10 cellular contexts compared by ENCODE assay signal in the genomic region with DNA sequence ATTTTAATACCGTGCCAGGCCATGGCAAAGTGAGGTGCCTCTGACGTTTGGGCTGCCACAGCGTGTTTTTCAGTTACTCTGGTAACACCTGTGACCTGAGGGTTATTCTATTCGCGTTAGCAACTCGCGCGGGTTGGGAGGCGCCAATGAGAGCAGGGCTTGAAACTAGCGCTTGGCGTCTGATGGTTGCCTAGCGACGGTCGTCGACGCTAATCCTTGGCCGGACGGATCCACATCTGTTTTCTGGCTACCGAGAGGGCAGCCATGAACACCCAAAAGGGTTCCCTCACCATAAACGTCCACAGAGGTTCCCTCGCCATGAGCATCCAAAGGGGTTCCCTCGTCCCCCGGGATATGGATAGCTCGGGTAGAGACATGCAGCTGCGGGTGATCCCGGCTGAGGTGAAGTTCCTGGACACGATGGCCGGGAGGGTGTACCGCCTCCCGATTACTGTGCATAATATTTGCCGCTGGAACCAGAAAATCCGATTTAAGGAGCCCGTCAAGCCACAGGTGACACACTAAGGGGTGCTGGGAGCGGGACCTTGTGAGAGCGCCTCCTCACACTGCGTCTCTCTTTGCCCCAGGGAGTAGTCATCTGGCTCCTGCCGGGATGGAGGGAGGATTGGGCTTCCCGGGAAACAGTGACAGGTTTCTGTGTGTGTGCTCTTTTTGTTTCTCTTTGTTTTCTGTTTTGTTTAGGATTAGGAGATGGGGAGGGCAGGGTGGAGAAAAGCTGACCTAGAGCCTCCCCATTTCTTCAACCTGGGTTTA. TPM values are rescaled to one million over a fixed set of nuclear protein-coding genes. Genes with fewer than 3 reads are reported as not detected.
DNase-seq lines count a peak whose midpoint lies in the region; ATAC-seq and TF ChIP-seq lines count a peak whose summit lies in the region.
"Had no signal": no experiment of that assay in that cellular context is flagged by ENCODE, and none has a peak within 500 bp of the region (broad histone marks: within the 10 kb centered on the region; RNA-seq: fewer than 3 reads in every experiment).

A gene with protein sequence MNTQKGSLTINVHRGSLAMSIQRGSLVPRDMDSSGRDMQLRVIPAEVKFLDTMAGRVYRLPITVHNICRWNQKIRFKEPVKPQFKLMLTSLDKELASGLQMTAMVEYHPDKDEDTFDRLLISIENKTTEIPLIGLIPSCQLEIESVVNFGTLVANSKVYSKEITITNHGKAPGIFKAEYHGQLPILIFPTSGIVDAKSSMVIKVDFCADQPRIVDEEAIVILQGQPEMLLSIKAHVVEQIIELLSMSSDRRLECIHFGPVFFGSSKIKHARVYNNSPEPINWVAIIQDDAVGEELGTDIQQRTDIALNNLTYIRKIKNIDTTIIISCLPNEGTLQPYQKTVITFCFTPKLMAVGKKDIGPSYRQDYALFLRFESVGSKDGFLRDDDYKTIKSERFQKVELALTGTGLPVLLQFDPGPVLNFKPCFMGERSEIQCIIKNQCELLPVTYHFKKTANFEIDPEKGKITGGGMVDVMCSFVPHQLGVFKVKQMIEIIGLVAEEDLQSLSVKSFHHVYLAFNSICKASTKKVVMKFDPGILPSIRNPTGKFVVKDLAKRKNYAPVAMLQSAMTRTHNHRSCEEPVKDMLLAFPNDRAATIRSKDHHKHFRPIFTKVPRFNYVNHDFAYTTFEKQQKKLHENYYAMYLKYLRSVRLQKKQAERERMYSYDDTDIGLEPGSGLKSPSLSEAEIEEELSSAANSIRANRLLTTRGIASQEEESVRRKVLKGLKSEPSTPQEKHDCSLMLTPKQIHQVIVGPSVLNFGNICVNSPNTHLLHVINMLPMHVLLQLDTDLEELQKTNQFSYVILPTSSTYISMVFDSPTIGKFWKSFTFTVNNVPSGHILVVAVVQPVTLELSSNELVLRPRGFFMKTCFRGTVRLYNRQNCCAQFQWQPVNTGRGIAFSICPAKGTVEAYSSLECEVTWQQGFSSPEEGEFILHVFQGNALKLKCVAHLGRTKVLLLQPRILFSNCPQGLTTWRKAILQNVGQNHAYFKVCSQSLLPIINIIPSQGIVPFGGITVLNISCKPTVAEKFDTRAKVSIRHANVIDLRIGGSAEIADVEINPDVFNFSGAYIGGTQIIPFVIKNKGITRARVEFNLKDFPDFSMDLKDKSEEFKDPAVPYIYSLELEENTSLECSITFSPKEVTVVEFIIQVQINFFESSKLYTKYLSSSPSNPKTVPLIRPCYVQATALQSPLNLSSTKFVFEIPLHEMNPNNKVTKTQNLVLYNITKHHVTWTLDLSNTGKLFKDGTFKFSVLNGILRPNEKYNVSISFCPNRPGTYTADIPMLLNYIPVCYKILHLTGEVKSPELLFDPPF (N-terminal part only) (plus strand): TSS at position 199 of the 774 bp plus-strand sequence. CDS start 66 bp downstream, at position 265.

- H3K4me1 Mint-ChIP-seq in GM23338 = no peaks in the 10 kb centered on the region

- H3K36me3 ChIP-seq in GM23338 (ENCODE audit: insufficient read depth) (no peaks in the 10 kb centered on the region), esophagus squamous epithelium (no peaks in the 10 kb centered on the region)

- DNase-seq in GM23338 (ENCODE audit: low spot score) (peak; percentile 78), NCI-H82 (lab: John Stamatoyannopoulos, UW) (peak; percentile 89), left ventricle myocardium superior (peak; percentile 21), posterior cingulate gyrus (peak in 8 of 10 donors; percentile 8 to 81 (median 31)), esophagus squamous epithelium (lab: John Stamatoyannopoulos, UW) (no peak)
- no peak for DNase-seq in stimulated activated CD8-positive, alpha-beta memory T cell treated with anti-CD3 and anti-CD28 coated beads, Interleukin-4, amount 100 ng/mL, for 48 hours
- DNase-seq: activated CD4-positive, alpha-beta T cell treated with anti-CD3 and anti-CD28 coated beads for 4 hours; foreskin fibroblast had no signal

- peak within 1 kb of the TSS; percentile 93 for H2AFZ ChIP-seq in GM23338

- no peaks in the 10 kb centered on the region for H3K4me1 ChIP-seq in GM23338 (ENCODE audit: insufficient read depth)
- peaks cover 0 to 7% (median 0%) of the 10 kb centered on the region in 3 donors for H3K4me1 ChIP-seq in esophagus squamous epithelium

- TF ChIP-seq CTCF in GM23338 (conservative IDR thresholded peaks at IDR 0.05; ENCODE audit: low read depth in 2 of 2) = no peak
- TF ChIP-seq CTCF in esophagus squamous epithelium (IDR thresholded peaks at IDR 0.05) = no peak

- peak within 1 kb of the TSS; percentile 79 for H3K4me2 ChIP-seq in GM23338

- ATAC-seq in GM23338 (peak; percentile 94), left ventricle myocardium superior (no peak), GM18861 (IDR thresholded peaks at IDR 0.05; ENCODE audit: unreplicated experiment) (no peak), HG03045 (IDR thresholded peaks at IDR 0.05; ENCODE audit: unreplicated experiment) (no peak)

- H3K27ac ChIP-seq in GM23338 (ENCODE audit: low read depth) (no peak within 1 kb of the TSS), esophagus squamous epithelium (no peak within 1 kb of the TSS)

- H3K9me3 ChIP-seq in esophagus squamous epithelium = no peaks in the 10 kb centered on the region

- no peaks in the 10 kb centered on the region for H3K27me3 Mint-ChIP-seq in GM23338 (ENCODE audit: insufficient read depth, low read depth, poor library complexity)

- H3K9me2 ChIP-seq in GM23338 (ENCODE audit: insufficient read depth) = no peaks in the 10 kb centered on the region

- peak within 1 kb of the TSS; percentile 71 for H3K4me3 Mint-ChIP-seq in GM23338

- H3F3A ChIP-seq in GM23338 (replicated peaks; ENCODE audit: low read depth) = peaks cover 7% of the 10 kb centered on the region; the same call in 1 of the 2 replicates

- 9 to 26% methylated on average over 4 to 14 of the region's 38 CpGs for whole genome bisulfite sequencing in esophagus squamous epithelium, 2 donors

- no peaks in the 10 kb centered on the region for H3K79me2 ChIP-seq in GM23338 (replicated peaks; ENCODE audit: insufficient read depth)

- H3K4me3 ChIP-seq in GM23338 (peak within 1 kb of the TSS; percentile 63), esophagus squamous epithelium (peak within 1 kb of the TSS in 2 of 4 donors; percentile 18 to 53)

- no peaks in the 10 kb centered on the region for H4K20me1 ChIP-seq in GM23338 (replicated peaks; ENCODE audit: insufficient read depth)

- no peak for TF ChIP-seq POLR2A in esophagus squamous epithelium (IDR thresholded peaks at IDR 0.05)

- intact Hi-C loops in left ventricle myocardium superior (cut with micrococcal nuclease) = no loop called here
- intact Hi-C loops in posterior cingulate gyrus (cut with DNase I) = no loop called here
- intact Hi-C loops in esophagus squamous epithelium (cut with DNase I) = no loop called here

- no peaks in the 10 kb centered on the region for H3K36me3 Mint-ChIP-seq in GM23338 (ENCODE audit: low read depth)

- H3K27ac Mint-ChIP-seq in GM23338 = no peak within 1 kb of the TSS

- H3K9me3 Mint-ChIP-seq in GM23338 = no peaks in the 10 kb centered on the region

- H3K27me3 ChIP-seq in GM23338 (ENCODE audit: insufficient read depth) = no peaks in the 10 kb centered on the region
- H3K27me3 ChIP-seq in esophagus squamous epithelium = no peaks in the 10 kb centered on the region

RNA-seq across cellular contexts. Expression of the gene that starts here (rescaled TPM):
- total RNA-seq in GM23338 (2014; rRNA removed; shearing (Covaris generic)) = 0.47 TPM in 1 of 2 replicates, not detected in the other
- not detected in 2 replicates for polyA plus RNA-seq in GM23338 (2016; fragmentation: Nextera tagmentation; extraction: Ambion mirVana)
- total RNA-seq in left ventricle myocardium superior (not detected), esophagus squamous epithelium (not detected)

Comparison
In these comparisons a context has a peak if more than half of its experiments do, and no peak if none do; other contexts are left out.
1. Peak in DNase-seq, ATAC-seq, H3K4me3 ChIP-seq and H3K4me2 ChIP-seq in GM23338; RNA of the gene not detected or under 1 TPM.
2. Peak in DNase-seq in left ventricle myocardium superior; RNA of the gene not detected or under 1 TPM.
3. DNase-seq: peak in NCI-H82 (single experiment) and posterior cingulate gyrus (8 of 10); none in esophagus squamous epithelium (single experiment) and stimulated activated CD8-positive, alpha-beta memory T cell treated with anti-CD3 and anti-CD28 coated beads, Interleukin-4, amount 100 ng/mL, for 48 hours (single experiment).